Comparison of ENCODE assay signal across 26 cellular contexts in genomic region chr2:40886660-40887059, GRCh38.
"Had no signal": no experiment of that assay in that cellular context is flagged by ENCODE, and none has a peak within 500 bp of the region (broad histone marks: within the 10 kb centered on the region; RNA-seq: fewer than 3 reads in every experiment).

No MANE protein-coding gene starts in this region.

- H3K9me3 ChIP-seq: gastrocnemius medialis, lower lobe of right lung, prostate gland, sigmoid colon, thyroid gland, vagina had no signal

- H3K4me1 Mint-ChIP-seq: endodermal cell; immature natural killer cell; naive thymus-derived CD8-positive, alpha-beta T cell; nephron progenitor cell; stimulated activated effector memory CD8-positive, alpha-beta T cell treated with anti-CD3 and anti-CD28 coated beads, Interleukin-12 subunit alpha, Interleukin-12 subunit beta, amount 100 ng/mL, for 72 hours had no signal

- H3K4me1 ChIP-seq: gastrocnemius medialis, lower lobe of right lung, prostate gland, sigmoid colon, stomach, thyroid gland, vagina had no signal

- H3K27ac ChIP-seq: epithelial cell of prostate, gastrocnemius medialis, lower lobe of right lung, prostate gland, sigmoid colon, stomach, thyroid gland, vagina had no signal

- H3K27ac Mint-ChIP-seq: dendritic cell treated with granulocyte-macrophage colony-stimulating factor and Interleukin-4, amounts not matched to agents 40 ng/mL and 50 ng/mL, for 4 days; endodermal cell; immature natural killer cell; naive thymus-derived CD8-positive, alpha-beta T cell; nephron progenitor cell; stimulated activated effector memory CD8-positive, alpha-beta T cell treated with anti-CD3 and anti-CD28 coated beads, Interleukin-12 subunit alpha, Interleukin-12 subunit beta, amount 100 ng/mL, for 72 hours had no signal

- H3K4me3 ChIP-seq: gastrocnemius medialis, lower lobe of right lung, prostate gland, sigmoid colon, stomach, thyroid gland, vagina had no signal

- H3K36me3 Mint-ChIP-seq: immature natural killer cell; naive thymus-derived CD8-positive, alpha-beta T cell; stimulated activated effector memory CD8-positive, alpha-beta T cell treated with anti-CD3 and anti-CD28 coated beads, Interleukin-12 subunit alpha, Interleukin-12 subunit beta, amount 100 ng/mL, for 72 hours had no signal

- DNase-seq: effector CD8-positive, alpha-beta T cell; endodermal cell; foreskin fibroblast; gastrocnemius medialis; head of caudate nucleus; immature natural killer cell; islet precursor cell; left ventricle myocardium superior; lower lobe of right lung; naive thymus-derived CD8-positive, alpha-beta T cell; nephron progenitor cell; nucleus accumbens; right cardiac atrium; sigmoid colon; stimulated activated CD4-positive, alpha-beta T cell treated with anti-CD3 and anti-CD28 coated beads, Interleukin-2, amount 100 ng/mL, for 24 hours; stimulated activated CD4-positive, alpha-beta T cell treated with anti-CD3 and anti-CD28 coated beads, Interleukin-4, amount 100 ng/mL, for 24 hours; stimulated activated naive CD4-positive, alpha-beta T cell treated with Interleukin-2 at 50 U/mL for 16 hours; stomach; thyroid gland; trophoblast cell had no signal

- H3K27me3 Mint-ChIP-seq: dendritic cell treated with granulocyte-macrophage colony-stimulating factor and Interleukin-4, amounts not matched to agents 40 ng/mL and 50 ng/mL, for 4 days; naive thymus-derived CD8-positive, alpha-beta T cell had no signal

- H3K36me3 ChIP-seq: gastrocnemius medialis, lower lobe of right lung, prostate gland, sigmoid colon, stomach, thyroid gland, vagina had no signal

- H3K4me3 Mint-ChIP-seq: dendritic cell treated with granulocyte-macrophage colony-stimulating factor and Interleukin-4, amounts not matched to agents 40 ng/mL and 50 ng/mL, for 4 days; endodermal cell; immature natural killer cell; naive thymus-derived CD8-positive, alpha-beta T cell; nephron progenitor cell; stimulated activated effector memory CD8-positive, alpha-beta T cell treated with anti-CD3 and anti-CD28 coated beads, Interleukin-12 subunit alpha, Interleukin-12 subunit beta, amount 100 ng/mL, for 72 hours had no signal

- H3K27me3 ChIP-seq: gastrocnemius medialis, sigmoid colon, stomach, thyroid gland, vagina had no signal

- ATAC-seq: esophagus mucosa; gastrocnemius medialis; left ventricle myocardium superior; lower lobe of right lung; naive thymus-derived CD8-positive, alpha-beta T cell; right cardiac atrium; stimulated activated effector memory CD8-positive, alpha-beta T cell treated with anti-CD3 and anti-CD28 coated beads, Interleukin-12 subunit alpha, Interleukin-12 subunit beta, amount 100 ng/mL, for 72 hours had no signal
